ENCODE assay signal across 8 cellular contexts in genomic region chr4:115090483-115091075, GRCh38. TPM values are rescaled to one million over a fixed set of nuclear protein-coding genes. Genes with fewer than 3 reads are reported as not detected.
DNase-seq lines count a peak whose midpoint lies in the region; ATAC-seq and TF ChIP-seq lines count a peak whose summit lies in the region.

No MANE protein-coding gene starts in this region.

- DNase-seq in AML-193 (lab: John Stamatoyannopoulos, UW) (peak; percentile 33 to 45), NCI-H69 (lab: John Stamatoyannopoulos, UW) (peak; percentile 72), epithelial cell of esophagus (ENCODE audit: low read depth) (peak; percentile 42), spleen (no peak)
- DNase-seq in activated naive CD4-positive, alpha-beta T cell treated with anti-CD3 and anti-CD28 coated beads, Interleukin-2, amount 50 U/mL, for 16 hours, result no peak
- DNase-seq in activated naive CD4-positive, alpha-beta T cell treated with anti-CD3 and anti-CD28 coated beads for 36 hours, result no peak

- ATAC-seq in GM18508 (IDR thresholded peaks at IDR 0.05; ENCODE audit: insufficient read depth, unreplicated experiment) (peak; percentile 63), HG03175 (IDR thresholded peaks at IDR 0.05; ENCODE audit: unreplicated experiment) (peak; percentile 77)

- CTCF ChIA-PET in activated naive CD4-positive, alpha-beta T cell treated with anti-CD3 and anti-CD28 coated beads for 36 hours (lab: Charles Lee), result no interaction called here

- no peaks in the 10 kb centered on the region for H3K36me3 ChIP-seq in spleen

- H3K4me3 ChIP-seq in epithelial cell of esophagus (ENCODE audit: low read length) (no peak overlapping the region), spleen (no peak overlapping the region)

- H3K4me3 Mint-ChIP-seq in activated naive CD4-positive, alpha-beta T cell treated with anti-CD3 and anti-CD28 coated beads for 36 hours, result no peak overlapping the region

- H3K4me1 Mint-ChIP-seq in activated naive CD4-positive, alpha-beta T cell treated with anti-CD3 and anti-CD28 coated beads for 36 hours (ENCODE audit: low read depth), result no peaks in the 10 kb centered on the region

- no peaks in the 10 kb centered on the region for H3K4me1 ChIP-seq in spleen

- H3K27ac Mint-ChIP-seq in activated naive CD4-positive, alpha-beta T cell treated with anti-CD3 and anti-CD28 coated beads for 36 hours, result no peak overlapping the region

- no peaks in the 10 kb centered on the region for H3K9me3 Mint-ChIP-seq in activated naive CD4-positive, alpha-beta T cell treated with anti-CD3 and anti-CD28 coated beads for 36 hours

- H3K36me3 Mint-ChIP-seq in activated naive CD4-positive, alpha-beta T cell treated with anti-CD3 and anti-CD28 coated beads for 36 hours (ENCODE audit: low read depth), result no peaks in the 10 kb centered on the region

- TF ChIP-seq POLR2A in spleen (IDR thresholded peaks at IDR 0.05), result no peak

- 15 to 25% (median 19%) methylated on average over 4 of the region's 4 CpGs for WGBS in spleen, 5 donors

- no peaks in the 10 kb centered on the region for H3K27me3 Mint-ChIP-seq in activated naive CD4-positive, alpha-beta T cell treated with anti-CD3 and anti-CD28 coated beads for 36 hours (ENCODE audit: low read depth)

- intact Hi-C loops in spleen (cut with DNase I; ENCODE audit: low total_unique reads), result no loop called here
- intact Hi-C loops in activated naive CD4-positive, alpha-beta T cell treated with anti-CD3 and anti-CD28 coated beads for 36 hours (cut with micrococcal nuclease), result loop anchor here (1.0 kb wide), 2 partner anchors 447 to 762 kb away; no protein-coding TSS in a partner anchor

- peak; percentile 56 for TF ChIP-seq CTCF in epithelial cell of esophagus (IDR thresholded peaks at IDR 0.05; ENCODE audit: insufficient read depth, low read depth, low read length, missing control alignments)
- TF ChIP-seq CTCF in spleen (IDR thresholded peaks at IDR 0.05 in 8 of 11, conservative IDR thresholded peaks at IDR 0.05 in 3 of 11), result peak in 7 of 11 experiments; percentile 21 to 48 (median 41)

- no peak overlapping the region for H3K27ac ChIP-seq in spleen

- no peaks in the 10 kb centered on the region for H3K27me3 ChIP-seq in spleen (replicated peaks in 1 of 7)

- H3K9me3 ChIP-seq in spleen, result no peaks in the 10 kb centered on the region

RNA-seq across cellular contexts. Expression of gene NDST4, which starts 22.8 kb away (rescaled TPM):
- total RNA-seq in spleen, result 1 to 10 TPM in 5 of 7 donors, under 1 TPM in 2; 0.34 to 7.7 (median 1.4) TPM
- polyA plus RNA-seq in spleen, result under 1 TPM in 1 of 3 donors, not detected in 2; 0.06 TPM
- total RNA-seq in activated naive CD4-positive, alpha-beta T cell treated with anti-CD3 and anti-CD28 coated beads for 36 hours, result not detected

Comparison
In these comparisons a context has a peak if more than half of its experiments do, and no peak if none do; other contexts are left out.
1. DNase-seq: peak in AML-193 (2 of 2), NCI-H69 (single experiment) and epithelial cell of esophagus (single experiment); none in spleen (single experiment), activated naive CD4-positive, alpha-beta T cell treated with anti-CD3 and anti-CD28 coated beads, Interleukin-2, amount 50 U/mL, for 16 hours (single experiment) and activated naive CD4-positive, alpha-beta T cell treated with anti-CD3 and anti-CD28 coated beads for 36 hours (single experiment).